Comparison of ENCODE assay signal across 1 cellular context in the genomic region with DNA sequence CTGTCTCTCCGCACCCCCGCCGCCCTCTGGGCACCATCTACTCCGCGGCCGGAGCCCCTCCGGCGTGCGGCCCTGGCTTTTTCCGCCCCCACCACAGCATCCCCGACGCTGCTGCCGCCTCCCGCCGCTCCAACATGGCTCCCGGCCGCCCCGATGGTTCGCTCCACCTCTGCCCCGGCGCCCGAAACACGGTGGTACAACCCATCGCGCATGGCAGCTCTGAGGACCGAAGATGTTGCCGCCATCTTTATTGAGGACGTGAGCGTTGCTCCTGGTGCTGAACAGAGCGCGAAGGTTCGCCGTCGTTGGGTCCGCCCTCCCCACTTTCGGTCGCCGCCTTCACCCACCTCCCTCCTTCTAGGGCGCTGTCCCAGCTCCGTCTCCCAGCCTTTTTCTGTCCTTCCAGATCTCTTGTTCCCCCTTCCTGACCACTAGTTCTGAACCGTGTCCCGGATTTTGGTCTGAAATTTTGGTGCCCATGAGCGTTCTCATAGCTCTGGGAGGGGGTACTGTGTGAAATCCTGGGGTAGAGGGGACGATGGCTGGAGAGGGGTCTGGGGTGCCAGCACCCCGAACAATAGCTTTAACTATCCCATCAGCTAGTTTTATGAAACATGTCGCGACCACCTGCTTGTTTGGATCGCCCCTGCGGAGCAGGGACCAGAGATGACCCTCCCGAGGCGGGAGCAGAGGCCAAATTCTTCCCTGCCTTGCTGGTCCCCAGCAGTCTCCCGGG.
TF ChIP-seq lines count a peak whose summit lies in the region.

A gene with protein sequence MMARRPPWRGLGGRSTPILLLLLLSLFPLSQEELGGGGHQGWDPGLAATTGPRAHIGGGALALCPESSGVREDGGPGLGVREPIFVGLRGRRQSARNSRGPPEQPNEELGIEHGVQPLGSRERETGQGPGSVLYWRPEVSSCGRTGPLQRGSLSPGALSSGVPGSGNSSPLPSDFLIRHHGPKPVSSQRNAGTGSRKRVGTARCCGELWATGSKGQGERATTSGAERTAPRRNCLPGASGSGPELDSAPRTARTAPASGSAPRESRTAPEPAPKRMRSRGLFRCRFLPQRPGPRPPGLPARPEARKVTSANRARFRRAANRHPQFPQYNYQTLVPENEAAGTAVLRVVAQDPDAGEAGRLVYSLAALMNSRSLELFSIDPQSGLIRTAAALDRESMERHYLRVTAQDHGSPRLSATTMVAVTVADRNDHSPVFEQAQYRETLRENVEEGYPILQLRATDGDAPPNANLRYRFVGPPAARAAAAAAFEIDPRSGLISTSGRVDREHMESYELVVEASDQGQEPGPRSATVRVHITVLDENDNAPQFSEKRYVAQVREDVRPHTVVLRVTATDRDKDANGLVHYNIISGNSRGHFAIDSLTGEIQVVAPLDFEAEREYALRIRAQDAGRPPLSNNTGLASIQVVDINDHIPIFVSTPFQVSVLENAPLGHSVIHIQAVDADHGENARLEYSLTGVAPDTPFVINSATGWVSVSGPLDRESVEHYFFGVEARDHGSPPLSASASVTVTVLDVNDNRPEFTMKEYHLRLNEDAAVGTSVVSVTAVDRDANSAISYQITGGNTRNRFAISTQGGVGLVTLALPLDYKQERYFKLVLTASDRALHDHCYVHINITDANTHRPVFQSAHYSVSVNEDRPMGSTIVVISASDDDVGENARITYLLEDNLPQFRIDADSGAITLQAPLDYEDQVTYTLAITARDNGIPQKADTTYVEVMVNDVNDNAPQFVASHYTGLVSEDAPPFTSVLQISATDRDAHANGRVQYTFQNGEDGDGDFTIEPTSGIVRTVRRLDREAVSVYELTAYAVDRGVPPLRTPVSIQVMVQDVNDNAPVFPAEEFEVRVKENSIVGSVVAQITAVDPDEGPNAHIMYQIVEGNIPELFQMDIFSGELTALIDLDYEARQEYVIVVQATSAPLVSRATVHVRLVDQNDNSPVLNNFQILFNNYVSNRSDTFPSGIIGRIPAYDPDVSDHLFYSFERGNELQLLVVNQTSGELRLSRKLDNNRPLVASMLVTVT (N-terminal part only) (minus strand): TSS at position 134 of the 736 bp plus-strand sequence. CDS start 252 bp downstream, outside the sequence.

TF ChIP-seq in SK-N-SH treated with all-trans-retinoic acid at 6 μM for 48 hours, 23 proteins besides CTCF, POLR2A, EP300 and RAD21 (continued from another document):
- TF ChIP-seq, protein P1, sequence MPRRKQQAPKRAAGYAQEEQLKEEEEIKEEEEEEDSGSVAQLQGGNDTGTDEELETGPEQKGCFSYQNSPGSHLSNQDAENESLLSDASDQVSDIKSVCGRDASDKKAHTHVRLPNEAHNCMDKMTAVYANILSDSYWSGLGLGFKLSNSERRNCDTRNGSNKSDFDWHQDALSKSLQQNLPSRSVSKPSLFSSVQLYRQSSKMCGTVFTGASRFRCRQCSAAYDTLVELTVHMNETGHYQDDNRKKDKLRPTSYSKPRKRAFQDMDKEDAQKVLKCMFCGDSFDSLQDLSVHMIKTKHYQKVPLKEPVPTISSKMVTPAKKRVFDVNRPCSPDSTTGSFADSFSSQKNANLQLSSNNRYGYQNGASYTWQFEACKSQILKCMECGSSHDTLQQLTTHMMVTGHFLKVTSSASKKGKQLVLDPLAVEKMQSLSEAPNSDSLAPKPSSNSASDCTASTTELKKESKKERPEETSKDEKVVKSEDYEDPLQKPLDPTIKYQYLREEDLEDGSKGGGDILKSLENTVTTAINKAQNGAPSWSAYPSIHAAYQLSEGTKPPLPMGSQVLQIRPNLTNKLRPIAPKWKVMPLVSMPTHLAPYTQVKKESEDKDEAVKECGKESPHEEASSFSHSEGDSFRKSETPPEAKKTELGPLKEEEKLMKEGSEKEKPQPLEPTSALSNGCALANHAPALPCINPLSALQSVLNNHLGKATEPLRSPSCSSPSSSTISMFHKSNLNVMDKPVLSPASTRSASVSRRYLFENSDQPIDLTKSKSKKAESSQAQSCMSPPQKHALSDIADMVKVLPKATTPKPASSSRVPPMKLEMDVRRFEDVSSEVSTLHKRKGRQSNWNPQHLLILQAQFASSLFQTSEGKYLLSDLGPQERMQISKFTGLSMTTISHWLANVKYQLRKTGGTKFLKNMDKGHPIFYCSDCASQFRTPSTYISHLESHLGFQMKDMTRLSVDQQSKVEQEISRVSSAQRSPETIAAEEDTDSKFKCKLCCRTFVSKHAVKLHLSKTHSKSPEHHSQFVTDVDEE (CRISPR knock-in tag; IDR thresholded peaks at IDR 0.05) = no peak
- no peak for TF ChIP-seq RARB (CRISPR knock-in tag; IDR thresholded peaks at IDR 0.05)
- TF ChIP-seq, protein P2, sequence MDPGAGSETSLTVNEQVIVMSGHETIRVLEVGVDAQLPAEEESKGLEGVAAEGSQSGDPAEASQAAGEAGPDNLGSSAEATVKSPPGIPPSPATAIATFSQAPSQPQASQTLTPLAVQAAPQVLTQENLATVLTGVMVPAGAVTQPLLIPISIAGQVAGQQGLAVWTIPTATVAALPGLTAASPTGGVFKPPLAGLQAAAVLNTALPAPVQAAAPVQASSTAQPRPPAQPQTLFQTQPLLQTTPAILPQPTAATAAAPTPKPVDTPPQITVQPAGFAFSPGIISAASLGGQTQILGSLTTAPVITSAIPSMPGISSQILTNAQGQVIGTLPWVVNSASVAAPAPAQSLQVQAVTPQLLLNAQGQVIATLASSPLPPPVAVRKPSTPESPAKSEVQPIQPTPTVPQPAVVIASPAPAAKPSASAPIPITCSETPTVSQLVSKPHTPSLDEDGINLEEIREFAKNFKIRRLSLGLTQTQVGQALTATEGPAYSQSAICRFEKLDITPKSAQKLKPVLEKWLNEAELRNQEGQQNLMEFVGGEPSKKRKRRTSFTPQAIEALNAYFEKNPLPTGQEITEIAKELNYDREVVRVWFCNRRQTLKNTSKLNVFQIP (CRISPR knock-in tag; IDR thresholded peaks at IDR 0.05; ENCODE audit: borderline replicate concordance, low read depth) = no peak
- TF ChIP-seq ZC3H10 (CRISPR knock-in tag; IDR thresholded peaks at IDR 0.05) = no peak
- no peak for TF ChIP-seq BACH2 (CRISPR knock-in tag; IDR thresholded peaks at IDR 0.05; ENCODE audit: borderline replicate concordance)
- no peak; the same call in 1 of the 2 replicates for TF ChIP-seq GLIS3 (CRISPR knock-in tag; IDR thresholded peaks at IDR 0.05)
- no peak for TF ChIP-seq ZNF565 (CRISPR knock-in tag; conservative IDR thresholded peaks at IDR 0.05; ENCODE audit: low read depth)
- no peak for TF ChIP-seq ZFP3 (CRISPR knock-in tag; IDR thresholded peaks at IDR 0.05)
- TF ChIP-seq PPARA (CRISPR knock-in tag; IDR thresholded peaks at IDR 0.05; ENCODE audit: borderline replicate concordance) = no peak
- TF ChIP-seq ZNF8 (CRISPR knock-in tag; IDR thresholded peaks at IDR 0.05) = no peak
